ENCODE assay signal across 18 cellular contexts in genomic region chr2:202208526-202208925, GRCh38. TPM values are rescaled to one million over a fixed set of nuclear protein-coding genes. Genes with fewer than 3 reads are reported as not detected.
DNase-seq lines count a peak whose midpoint lies in the region; ATAC-seq and TF ChIP-seq lines count a peak whose summit lies in the region.
"Had no signal": no experiment of that assay in that cellular context is flagged by ENCODE, and none has a peak within 500 bp of the region (broad histone marks: within the 10 kb centered on the region; RNA-seq: fewer than 3 reads in every experiment).

No MANE protein-coding gene starts in this region.

- H3K27ac ChIP-seq in CD8-positive, alpha-beta T cell (ENCODE audit: low read depth, low read length): no peak overlapping the region
- H3K27ac ChIP-seq in SK-N-MC: 0 out of 2 replicates have a peak overlapping the region, but pooled peaks have one; percentile 21
- H3K27ac ChIP-seq: BLaER1, C4-2B, GM23248 had no signal

- H3K4me1 ChIP-seq in CD8-positive, alpha-beta T cell (ENCODE audit: insufficient read depth, low read length): no peaks in the 10 kb centered on the region
- H3K4me1 ChIP-seq: BLaER1 had no signal

- no peaks in the 10 kb centered on the region for H3K9me3 Mint-ChIP-seq in CD8-positive, alpha-beta T cell
- H3K9me3 Mint-ChIP-seq in mesothelial cell of epicardium: no peaks in the 10 kb centered on the region
- H3K9me3 Mint-ChIP-seq: CD4-positive, CD25-positive, alpha-beta regulatory T cell; CD8-positive, alpha-beta memory T cell; H9 had no signal

- H3K9me3 ChIP-seq in CD8-positive, alpha-beta T cell (ENCODE audit: low read length): no peaks in the 10 kb centered on the region
- no peaks in the 10 kb centered on the region for H3K9me3 ChIP-seq in SK-N-MC (ENCODE audit: low read depth, low read length)
- H3K9me3 ChIP-seq: BLaER1 had no signal

- intact Hi-C loops in CD8-positive, alpha-beta T cell (cut with DNase I, micrococcal nuclease): no loop called here

- H3K4me3 Mint-ChIP-seq in CD8-positive, alpha-beta T cell: no peak overlapping the region
- no peak overlapping the region for H3K4me3 Mint-ChIP-seq in mesothelial cell of epicardium
- H3K4me3 Mint-ChIP-seq: B cell; CD4-positive, CD25-positive, alpha-beta regulatory T cell; CD8-positive, alpha-beta memory T cell; H9 had no signal

- ATAC-seq in CD8-positive, alpha-beta T cell: no peak
- no peak for ATAC-seq in HG03159 (IDR thresholded peaks at IDR 0.05; ENCODE audit: unreplicated experiment)
- ATAC-seq: HCT116 had no signal

- peaks cover 51% of the 10 kb centered on the region for H3K36me3 Mint-ChIP-seq in CD8-positive, alpha-beta T cell
- peaks cover 14% of the 10 kb centered on the region for H3K36me3 Mint-ChIP-seq in mesothelial cell of epicardium

- POLR2A ChIA-PET in CD8-positive, alpha-beta T cell (lab: Charles Lee): interaction anchor here (0.7 kb wide), 1 partner anchor 1027 kb away, joined by 3 read pairs; no protein-coding TSS in a partner anchor
- POLR2A ChIA-PET in GM10248 (lab: Yijun Ruan, JAX): interaction anchor here (0.6 kb wide), 1 partner anchor 33 kb away, joined by 4 read pairs; no protein-coding TSS in a partner anchor

- H3K27me3 ChIP-seq in CD8-positive, alpha-beta T cell (ENCODE audit: insufficient read depth, low read length): no peaks in the 10 kb centered on the region
- H3K27me3 ChIP-seq: BLaER1 had no signal

- CTCF ChIA-PET in CD8-positive, alpha-beta T cell (lab: Charles Lee): interaction anchor here (0.6 kb wide), 2 partner anchors 13 to 158 kb away, joined by 3 to 4 read pairs; no protein-coding TSS in a partner anchor
- CTCF ChIA-PET in GM10248 (lab: Yijun Ruan, JAX): interaction anchor here (1.1 to 1.2 kb wide), 2 partner anchors 13 to 16 kb away, joined by 3 to 4 read pairs; no protein-coding TSS in a partner anchor

- no peaks in the 10 kb centered on the region for H3K4me1 Mint-ChIP-seq in CD8-positive, alpha-beta T cell (ENCODE audit: low read depth)
- peaks cover 2% of the 10 kb centered on the region for H3K4me1 Mint-ChIP-seq in mesothelial cell of epicardium
- H3K4me1 Mint-ChIP-seq: H9 had no signal

- TF ChIP-seq CTCF in CD8-positive, alpha-beta T cell (IDR thresholded peaks at IDR 0.05): no peak
- no peak for TF ChIP-seq CTCF in mesothelial cell of epicardium (IDR thresholded peaks at IDR 0.05; ENCODE audit: unreplicated experiment)
- TF ChIP-seq CTCF in GM10248 (IDR thresholded peaks at IDR 0.05; ENCODE audit: control extremely low read depth, extremely low read depth, low read depth, missing control alignments): no peak

- in situ Hi-C loops in G401 (cut with HindIII; ENCODE audit: low sequenced_read_pairs): no loop called here

- H3K9ac ChIP-seq in SK-N-MC (ENCODE audit: insufficient read length): no peak overlapping the region
- H3K9ac ChIP-seq: BLaER1, GM23248 had no signal

- DNase-seq in CD8-positive, alpha-beta T cell: no peak
- DNase-seq in SK-N-MC (ENCODE audit: low read depth, low spot score) (no peak), mesothelial cell of epicardium (ENCODE audit: low spot score in 2 of 2, unreplicated experiment in 2 of 2) (no peak), GM10248 (ENCODE audit: extremely low spot score) (no peak), G401 (ENCODE audit: low spot score) (no peak)
- DNase-seq: CD4-positive, CD25-positive, alpha-beta regulatory T cell; CD8-positive, alpha-beta memory T cell; DMS 273 treated with DMSO at 0.1 percent for 48 hours; DMS79; EL; GF-D8; GM23248; H9 had no signal

- H3K36me3 ChIP-seq in CD8-positive, alpha-beta T cell (ENCODE audit: insufficient read depth, low read length): peaks cover 21% of the 10 kb centered on the region
- peaks cover 63% of the 10 kb centered on the region for H3K36me3 ChIP-seq in SK-N-MC (ENCODE audit: insufficient read depth, low read length)

- H3K27ac Mint-ChIP-seq in CD8-positive, alpha-beta T cell: peak overlapping the region; percentile 50
- H3K27ac Mint-ChIP-seq in mesothelial cell of epicardium: peak overlapping the region; percentile 73
- H3K27ac Mint-ChIP-seq: B cell; CD4-positive, CD25-positive, alpha-beta regulatory T cell; CD8-positive, alpha-beta memory T cell had no signal

- no peaks in the 10 kb centered on the region for H3K27me3 Mint-ChIP-seq in CD8-positive, alpha-beta T cell (ENCODE audit: low read depth)
- H3K27me3 Mint-ChIP-seq in mesothelial cell of epicardium (ENCODE audit: low read depth): no peaks in the 10 kb centered on the region
- H3K27me3 Mint-ChIP-seq: B cell; CD4-positive, CD25-positive, alpha-beta regulatory T cell; CD8-positive, alpha-beta memory T cell had no signal

- no peak overlapping the region for H3K4me3 ChIP-seq in CD8-positive, alpha-beta T cell (ENCODE audit: low read depth, low read length)
- H3K4me3 ChIP-seq in SK-N-MC: no peak overlapping the region
- H3K4me3 ChIP-seq: BLaER1, GM23248 had no signal

RNA-seq across cellular contexts. Expression of gene SUMO1, which starts 29.9 kb away (rescaled TPM):
- 10 to 100 TPM; 86.1 to 87.4 TPM for total RNA-seq in CD8-positive, alpha-beta T cell
- 106 to 113 TPM (median 110 TPM) in 3 replicates for total RNA-seq in mesothelial cell of epicardium
- 263 and 352 TPM in 2 replicates for total RNA-seq in G401 (2014; rRNA removed; shearing (Covaris generic))

RNA-seq across cellular contexts. Expression of gene NOP58, which starts 57.0 kb away (rescaled TPM):
- 100 to 1,000 TPM; 345 to 352 TPM for total RNA-seq in CD8-positive, alpha-beta T cell
- total RNA-seq in mesothelial cell of epicardium: 81.5 to 84.0 TPM (median 83.0 TPM) in 3 replicates
- total RNA-seq in G401 (2014; rRNA removed; shearing (Covaris generic)): 91.1 and 106 TPM in 2 replicates
